ENCODE assay signal across 8 cellular contexts in the genomic region with DNA sequence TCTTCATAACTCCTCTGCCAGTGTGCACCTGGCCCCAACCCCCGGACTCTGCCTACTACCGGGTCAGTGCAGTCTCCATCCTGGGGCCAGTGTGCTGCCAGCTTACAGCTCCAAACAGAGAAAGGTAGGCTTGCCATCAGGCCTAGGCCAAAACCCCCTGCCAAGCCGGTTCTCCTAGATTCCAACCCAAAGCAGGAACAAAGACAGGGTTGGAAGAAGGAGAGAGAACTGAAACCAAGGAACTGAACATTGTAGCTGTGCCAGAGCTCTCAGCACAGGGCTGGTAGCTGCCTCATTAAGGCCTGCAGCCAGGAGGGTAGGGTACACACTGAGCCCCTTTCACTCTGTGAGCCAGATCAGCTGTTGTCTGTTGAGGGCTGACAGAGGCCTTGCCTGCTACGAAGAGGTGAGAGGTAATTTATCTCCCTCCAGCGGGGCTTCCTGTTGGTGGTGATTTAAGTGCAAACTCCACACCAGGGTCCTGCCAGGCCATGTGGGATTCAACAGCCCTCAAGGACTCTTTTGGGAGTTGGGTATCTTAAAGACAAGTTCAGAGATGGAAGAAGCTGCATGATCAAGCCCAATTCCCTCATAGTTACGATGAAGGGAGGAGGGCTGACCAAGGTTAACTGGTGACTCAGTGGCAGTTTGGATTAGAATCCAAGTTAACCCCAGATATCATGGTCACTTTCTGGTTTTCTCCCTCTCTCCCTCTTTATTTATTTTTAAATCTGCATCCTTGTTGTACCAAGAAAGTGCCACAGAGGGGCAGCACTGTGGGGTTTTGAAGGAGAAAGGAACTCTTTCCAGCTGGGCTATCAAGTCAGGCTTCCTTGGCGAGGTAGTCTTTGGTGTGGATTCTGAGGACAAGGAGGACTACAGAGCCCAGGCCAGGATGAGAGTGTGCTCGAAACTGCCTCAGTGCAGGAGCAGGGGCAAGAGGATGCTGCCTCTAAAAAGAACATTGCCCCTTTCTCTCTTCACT. TPM values are rescaled to one million over a fixed set of nuclear protein-coding genes. Genes with fewer than 3 reads are reported as not detected.
A peak's percentile ranks its signal among the peaks of the same experiment; 100 is the strongest.
DNase-seq lines count a peak whose midpoint lies in the region; ATAC-seq, FAIRE-seq and TF ChIP-seq lines count a peak whose summit lies in the region.

No MANE protein-coding gene starts in this region.

- no peak overlapping the region for H2BK20ac ChIP-seq in H1 (ENCODE audit: low read length)

- H2BK12ac ChIP-seq in H1 (ENCODE audit: low read depth, low read length) = 0 out of 2 replicates have a peak overlapping the region, but pooled peaks have one; percentile 2

- ATAC-seq in HG03432 (IDR thresholded peaks at IDR 0.05; ENCODE audit: unreplicated experiment) (no peak), GM19452 (IDR thresholded peaks at IDR 0.05; ENCODE audit: unreplicated experiment) (no peak)

- H2AFZ ChIP-seq in H1 (ENCODE audit: low read length) = peak overlapping the region; percentile 35; the same call in 1 of the 2 replicates

- FAIRE-seq in H1 (lab: Jason Lieb, UNC) = peak; percentile 65

- H3K9me3 ChIP-seq in H1 (ENCODE audit: insufficient read depth in 2 of 2, low read depth in 1 of 2, low read length in 1 of 2) = no peaks in the 10 kb centered on the region

- no peak for TF ChIP-seq POLR2A in H1 (IDR thresholded peaks at IDR 0.05; ENCODE audit: control extremely low read depth in 1 of 2, low read depth in 2 of 2, low read length in 2 of 2)

- 63% methylated on average over 6 of the region's 8 CpGs; no CpG with 5 or more reads in 1 of the 2 experiments for WGBS in H1 (ENCODE audit: extremely low coverage in 1 of 2, insufficient coverage in 1 of 2, insufficient read length in 1 of 2, insufficient replicate concordance in 2 of 2, low coverage in 1 of 2, low lambda C conversion rate in 2 of 2, missing lambda C conversion rate in 1 of 2), 2 experiments

- H3K23ac ChIP-seq in H1 (ENCODE audit: insufficient read length) = no peak overlapping the region

- H4K5ac ChIP-seq in H1 (ENCODE audit: insufficient read length, low read depth, low read length) = no peak overlapping the region

- H3K4ac ChIP-seq in H1 (replicated peaks; ENCODE audit: insufficient read length, low read depth, low read length) = no peak overlapping the region

- H3K79me1 ChIP-seq in H1 (ENCODE audit: low read depth, low read length) = no peaks in the 10 kb centered on the region

- no peak overlapping the region; the same call in 1 of the 2 replicates for H2BK5ac ChIP-seq in H1 (ENCODE audit: low read depth, low read length)

- no peak for TF ChIP-seq EP300 in H1 (IDR thresholded peaks at IDR 0.05; ENCODE audit: borderline replicate concordance in 1 of 2, low read depth in 2 of 2, low read length in 2 of 2)

- TF ChIP-seq CTCF in C4-2B (conservative IDR thresholded peaks at IDR 0.05) = peak; percentile 55
- peak in 2 of 3 experiments; percentile 64 to 73; a peak in 3 of 4 replicates for TF ChIP-seq CTCF in H1 (IDR thresholded peaks at IDR 0.05; ENCODE audit: control extremely low read depth in 1 of 3, insufficient read depth in 1 of 3, low read depth in 1 of 3, low read length in 3 of 3)

- CTCF ChIA-PET in H1 (lab: Charles Lee; ENCODE audit: partially characterized antibody) = interaction anchor here (0.7 to 13.4 kb wide), 42 partner anchors 9 to 366 kb away, joined by 3 to 208 read pairs (median 6); no protein-coding TSS in a partner anchor

- peak overlapping the region; percentile 43; the same call in 1 of the 2 replicates for H2AK5ac ChIP-seq in H1 (ENCODE audit: low read depth, low read length)

- H3K14ac ChIP-seq in H1 (ENCODE audit: insufficient read length) = no peak overlapping the region

- H3K79me2 ChIP-seq in H1 (ENCODE audit: control insufficient read depth in 1 of 2, insufficient read depth in 2 of 2, low read length in 2 of 2) = no peaks in the 10 kb centered on the region

- H3K27ac ChIP-seq in C4-2B (peak overlapping the region; percentile 78), H1 (ENCODE audit: low read depth, low read length) (no peak overlapping the region)

- H3K23me2 ChIP-seq in H1 (ENCODE audit: low read depth, low read length) = no peaks in the 10 kb centered on the region

- no peak overlapping the region for H3K56ac ChIP-seq in H1 (replicated peaks; ENCODE audit: insufficient read length, low read depth, low read length)

- H2BK120ac ChIP-seq in H1 (replicated peaks; ENCODE audit: low read depth, low read length) = no peak overlapping the region

- H4K20me1 ChIP-seq in H1 (replicated peaks in 1 of 2; ENCODE audit: control insufficient read depth in 1 of 2, insufficient read depth in 2 of 2, low read length in 2 of 2) = no peaks in the 10 kb centered on the region

- H4K91ac ChIP-seq in H1 (replicated peaks; ENCODE audit: insufficient read length, low read length) = no peak overlapping the region

- H2BK15ac ChIP-seq in H1 (ENCODE audit: low read length) = no peak overlapping the region

- H3K4me3 ChIP-seq in H1 (ENCODE audit: extremely low read depth in 1 of 4, insufficient read depth in 2 of 4, low read depth in 3 of 4, low read length in 4 of 4) = no peak overlapping the region

- DNase-seq in NCI-H2227 (lab: John Stamatoyannopoulos, UW; ENCODE audit: unreplicated experiment) = peak; percentile 50
- peak in 1 of 2 experiments; percentile 66 for DNase-seq in H1 (ENCODE audit: low read depth in 1 of 2, low spot score in 2 of 2)
- peak; percentile 64 for DNase-seq in myocyte (ENCODE audit: low read depth)
- DNase-seq in NCI-H1436 treated with DMSO at 0.1 percent for 48 hours (lab: John Stamatoyannopoulos, UW) = no peak
- no peak for DNase-seq in GF-D8 (lab: John Stamatoyannopoulos, UW)

- H3K4me1 ChIP-seq in H1 (replicated peaks in 1 of 4; ENCODE audit: control insufficient read depth in 3 of 4, insufficient read depth in 4 of 4, low read length in 3 of 4) = peaks cover 0 to 2% (median 0%) of the 10 kb centered on the region in 4 experiments; a peak in 2 of 7 replicates

- H3K27me3 ChIP-seq in H1 (replicated peaks in 1 of 4; ENCODE audit: control insufficient read depth in 3 of 4, extremely low read depth in 1 of 4, insufficient read depth in 3 of 4, low read length in 3 of 4) = no peaks in the 10 kb centered on the region

- H3K36me3 ChIP-seq in H1 (ENCODE audit: control insufficient read depth in 2 of 4, insufficient read depth in 4 of 4, low read length in 3 of 4) = no peaks in the 10 kb centered on the region

- peak overlapping the region; percentile 64; the same call in 1 of the 2 replicates for H3K18ac ChIP-seq in H1 (ENCODE audit: extremely low read depth, low read length)

- peak; percentile 74 to 81 for TF ChIP-seq RAD21 in H1 (IDR thresholded peaks at IDR 0.05 in 1 of 2, conservative IDR thresholded peaks at IDR 0.05 in 1 of 2; ENCODE audit: low read depth in 2 of 2, low read length in 2 of 2)

- no peak overlapping the region for H3K9ac ChIP-seq in H1 (replicated peaks in 1 of 4; ENCODE audit: extremely low read depth in 1 of 4, low read depth in 3 of 4, low read length in 3 of 4)

- POLR2A ChIA-PET in H1 (lab: Charles Lee; ENCODE audit: partially characterized antibody) = interaction anchor here (1.2 kb wide), 1 partner anchor 47 kb away, joined by 3 read pairs; no protein-coding TSS in a partner anchor

- H3K4me2 ChIP-seq in H1 (ENCODE audit: insufficient read depth in 1 of 2, low read depth in 2 of 2, low read length in 2 of 2) = no peak overlapping the region

- no peak overlapping the region for H4K8ac ChIP-seq in H1 (ENCODE audit: extremely low read depth, insufficient read depth, low read length)

TF ChIP-seq in H1, 55 proteins besides CTCF, POLR2A, EP300 and RAD21:
- TF ChIP-seq CBX5 (IDR thresholded peaks at IDR 0.05; ENCODE audit: low read depth, low read length) (no peak), BCL11A (IDR thresholded peaks at IDR 0.05; ENCODE audit: low read depth in 2 of 2, low read length in 2 of 2) (no peak), POU5F1 (IDR thresholded peaks at IDR 0.05; ENCODE audit: low read depth, low read length) (no peak), ASH2L (IDR thresholded peaks at IDR 0.05; ENCODE audit: low read length) (no peak), CBX8 (IDR thresholded peaks at IDR 0.05; ENCODE audit: borderline replicate concordance, low read depth, low read length) (no peak), TBP (IDR thresholded peaks at IDR 0.05; ENCODE audit: low read depth, low read length) (no peak), MAX (IDR thresholded peaks at IDR 0.05) (no peak), KDM1A (IDR thresholded peaks at IDR 0.05; ENCODE audit: borderline replicate concordance, low read length) (no peak), CREB1 (IDR thresholded peaks at IDR 0.05) (no peak), JUN (IDR thresholded peaks at IDR 0.05; ENCODE audit: low read depth, low read length) (no peak), HDAC2 (IDR thresholded peaks at IDR 0.05; ENCODE audit: borderline replicate concordance in 1 of 2, low read depth in 2 of 2, low read length in 2 of 2) (no peak), TEAD4 (IDR thresholded peaks at IDR 0.05; ENCODE audit: low read depth, low read length) (no peak), NANOG (IDR thresholded peaks at IDR 0.05; ENCODE audit: insufficient read depth, low read depth, low read length, poor library complexity, severe bottlenecking) (no peak)

RNA-seq across cellular contexts. Expression of gene CYRIA, which starts 48.1 kb away (rescaled TPM):
- 8.2 and 9.8 TPM in 2 replicates for total RNA-seq in H1 (2021; fragmentation: NEBNext Ultra II Directional; extraction: Animal tissue kit (Norgen Biotek cat#: 25700))
- polyA plus RNA-seq in H1 (2011; rRNA removed) = 0.80 and 1.5 TPM in 2 replicates
- 1.8 TPM for polyA plus RNA-seq in H1 (2011; cell fraction: cytosol; rRNA removed)
- 1.7 TPM for polyA plus RNA-seq in H1 (2011; cell fraction: nucleus; rRNA removed)
- 2.9 to 7.4 TPM (median 3.2 TPM) in 4 replicates for polyA plus RNA-seq in H1 (2012, experiment 1 of 2)
- 0.67 TPM for polyA plus RNA-seq in H1 (2012, experiment 2 of 2)
- polyA plus RNA-seq in H1 (2013, experiment 1 of 2) = 4.2 TPM
- polyA plus RNA-seq in H1 (2013, experiment 2 of 2) = 4.2 TPM
- 3.2 and 6.1 TPM in 2 replicates for polyA minus RNA-seq in H1 (2011; rRNA and poly(A)+ RNA removed)
- 3.5 TPM for polyA minus RNA-seq in H1 (2011; cell fraction: cytosol; rRNA and poly(A)+ RNA removed)
- polyA minus RNA-seq in H1 (2011; cell fraction: nucleus; rRNA and poly(A)+ RNA removed) = 4.7 TPM
- total RNA-seq in myocyte = 6.9 and 7.6 TPM in 2 replicates
- polyA plus RNA-seq in myocyte (2012) = 4.9 TPM

Comparison
In these comparisons a context has a peak if more than half of its experiments do, and no peak if none do; other contexts are left out.
1. DNase-seq: peak in NCI-H2227 (single experiment) and myocyte (single experiment); none in NCI-H1436 treated with DMSO at 0.1 percent for 48 hours (single experiment) and GF-D8 (single experiment).